ENCODE assay signal across 13 cellular contexts in genomic region chr1:18929686-18930085, GRCh38. TPM values are rescaled to one million over a fixed set of nuclear protein-coding genes. Genes with fewer than 3 reads are reported as not detected.
A peak's percentile ranks its signal among the peaks of the same experiment; 100 is the strongest.
DNase-seq lines count a peak whose midpoint lies in the region; ATAC-seq and TF ChIP-seq lines count a peak whose summit lies in the region.
"Had no signal": no experiment of that assay in that cellular context is flagged by ENCODE, and none has a peak within 500 bp of the region (broad histone marks: within the 10 kb centered on the region; RNA-seq: fewer than 3 reads in every experiment).

No MANE protein-coding gene starts in this region.

- no peak overlapping the region for H4K5ac ChIP-seq in IMR-90 (ENCODE audit: low read depth, low read length)

- TF ChIP-seq CTCF in IMR-90 (conservative IDR thresholded peaks at IDR 0.05; ENCODE audit: low read depth, low read length) (no peak), brain microvascular endothelial cell (IDR thresholded peaks at IDR 0.05; ENCODE audit: low read depth, low read length, missing control alignments) (no peak), chondrocyte (IDR thresholded peaks at IDR 0.05) (no peak), tibial artery (IDR thresholded peaks at IDR 0.05) (no peak)

- no peak for DNase-seq in activated CD8-positive, alpha-beta memory T cell treated with anti-CD3 and anti-CD28 coated beads, Interleukin-2, amount 10 ng/mL, durations not matched to agents 7 days and 5 days
- DNase-seq in activated CD8-positive, alpha-beta memory T cell treated with anti-CD3 and anti-CD28 coated beads, Interleukin-2, amount 50 U/mL, for 4 hours = no peak
- DNase-seq in IMR-90 (peak; percentile 83), brain microvascular endothelial cell (peak; percentile 63), myocyte (ENCODE audit: low read depth) (peak; percentile 98), chondrocyte (ENCODE audit: low spot score) (no peak), MV-4-11 (lab: John Stamatoyannopoulos, UW) (no peak), tibial artery (no peak)
- DNase-seq: activated CD8-positive, alpha-beta memory T cell treated with anti-CD3 and anti-CD28 coated beads for 24 hours; H7; stimulated activated CD4-positive, alpha-beta T cell treated with anti-CD3 and anti-CD28 coated beads, Interleukin-15, amount 100 ng/mL, for 24 hours; SW 1271 had no signal

- H3K36me3 ChIP-seq in IMR-90 (ENCODE audit: control insufficient read depth, insufficient read depth, low read length) (no peaks in the 10 kb centered on the region), brain microvascular endothelial cell (replicated peaks) (no peaks in the 10 kb centered on the region), tibial artery (no peaks in the 10 kb centered on the region)

- 80% methylated on average over 1 of the region's 7 CpGs; no CpG with 5 or more reads in 1 of the 2 experiments for WGBS in IMR-90 (ENCODE audit: extremely low coverage in 2 of 2, insufficient read length in 1 of 2), 2 experiments

- H2AK9ac ChIP-seq in IMR-90 (replicated peaks; ENCODE audit: low read depth, low read length, poor library complexity) = peak overlapping the region; percentile 74

- POLR2A ChIA-PET in IMR-90 (lab: Charles Lee; ENCODE audit: unreplicated experiment) = no interaction called here

- no peak overlapping the region for H4K8ac ChIP-seq in IMR-90 (ENCODE audit: low read depth in 2 of 2, low read length in 2 of 2)

- H3K4me1 ChIP-seq in IMR-90 (ENCODE audit: control insufficient read depth, insufficient read depth, low read length) (peaks cover 39% of the 10 kb centered on the region), tibial artery (peaks cover 8 to 67% (median 57%) of the 10 kb centered on the region in 4 donors)

- H3K18ac ChIP-seq in IMR-90 (ENCODE audit: low read depth, low read length) = no peak overlapping the region

- no peak for TF ChIP-seq RAD21 in IMR-90 (IDR thresholded peaks at IDR 0.05; ENCODE audit: low read length)

- H3K9me3 ChIP-seq in IMR-90 (ENCODE audit: control insufficient read depth, insufficient read depth, low read length) (no peaks in the 10 kb centered on the region), tibial artery (no peaks in the 10 kb centered on the region)

- no peak overlapping the region for H3K56ac ChIP-seq in IMR-90 (ENCODE audit: extremely low read depth, insufficient read depth, low read length)

- CTCF ChIA-PET in activated CD8-positive, alpha-beta memory T cell treated with anti-CD3 and anti-CD28 coated beads, Interleukin-2, amount 10 ng/mL, durations not matched to agents 7 days and 5 days (lab: Charles Lee) = interaction anchor here (1.1 to 1.5 kb wide), 4 partner anchors 17 to 24 kb away, joined by 3 to 10 read pairs (median 5); no protein-coding TSS in a partner anchor
- CTCF ChIA-PET in IMR-90 (lab: Yijun Ruan, JAX) = interaction anchor here (0.7 to 1.4 kb wide), 3 partner anchors 16 to 23 kb away, joined by 3 to 6 read pairs (median 3); no protein-coding TSS in a partner anchor

- in situ Hi-C loops in IMR-90 (cut with MboI; ENCODE audit: low sequenced_read_pairs) = no loop called here
- in situ Hi-C loops in brain microvascular endothelial cell (cut with HindIII; ENCODE audit: low pct_ligation_motif_present, low sequenced_read_pairs) = no loop called here

- peaks cover 30% of the 10 kb centered on the region; the same call in 1 of the 2 replicates for H4K20me1 ChIP-seq in IMR-90 (ENCODE audit: insufficient read depth, low read length)

- peak overlapping the region; percentile 69; the same call in 1 of the 2 replicates for H4K91ac ChIP-seq in IMR-90 (ENCODE audit: insufficient read depth, low read depth, low read length)

- no TSS peak for BruUV-seq in IMR-90 (replicated peaks; lab: Mats Ljungman, UMichigan)

- peaks cover 24 to 85% of the 10 kb centered on the region in 2 experiments; a peak in 3 of 4 replicates for H3K79me1 ChIP-seq in IMR-90 (ENCODE audit: low read depth in 1 of 2, low read length in 2 of 2)

- peaks cover 57% of the 10 kb centered on the region for H3K4me1 Mint-ChIP-seq in activated CD8-positive, alpha-beta memory T cell treated with anti-CD3 and anti-CD28 coated beads, Interleukin-2, amount 10 ng/mL, durations not matched to agents 7 days and 5 days
- peaks cover 55% of the 10 kb centered on the region for H3K4me1 Mint-ChIP-seq in chondrocyte (ENCODE audit: low read depth)

- peak overlapping the region; percentile 61 for H2AK5ac ChIP-seq in IMR-90 (ENCODE audit: low read depth, low read length)

- no peaks in the 10 kb centered on the region for H3K9me3 Mint-ChIP-seq in activated CD8-positive, alpha-beta memory T cell treated with anti-CD3 and anti-CD28 coated beads, Interleukin-2, amount 10 ng/mL, durations not matched to agents 7 days and 5 days (ENCODE audit: low read depth)
- H3K9me3 Mint-ChIP-seq in chondrocyte (ENCODE audit: low read depth) = no peaks in the 10 kb centered on the region

- H3K27ac Mint-ChIP-seq in activated CD8-positive, alpha-beta memory T cell treated with anti-CD3 and anti-CD28 coated beads, Interleukin-2, amount 10 ng/mL, durations not matched to agents 7 days and 5 days = peak overlapping the region; percentile 9
- H3K27ac Mint-ChIP-seq in chondrocyte (ENCODE audit: unreplicated experiment) = no peak overlapping the region

- no peaks in the 10 kb centered on the region for H3K27me3 Mint-ChIP-seq in activated CD8-positive, alpha-beta memory T cell treated with anti-CD3 and anti-CD28 coated beads, Interleukin-2, amount 10 ng/mL, durations not matched to agents 7 days and 5 days
- no peaks in the 10 kb centered on the region for H3K27me3 Mint-ChIP-seq in chondrocyte (ENCODE audit: low read depth)

- H3K4ac ChIP-seq in IMR-90 (ENCODE audit: low read depth, low read length) = peak overlapping the region; percentile 100

- H2BK5ac ChIP-seq in IMR-90 (ENCODE audit: low read depth, low read length, poor library complexity, severe bottlenecking) = peak overlapping the region; percentile 11

- ATAC-seq in activated CD8-positive, alpha-beta memory T cell treated with anti-CD3 and anti-CD28 coated beads, Interleukin-2, amount 10 ng/mL, durations not matched to agents 7 days and 5 days = no peak
- ATAC-seq in IMR-90 (ENCODE audit: low read depth) = 0 out of 2 replicates have a peak, but pooled peaks have one; percentile 1

- H3K23ac ChIP-seq in IMR-90 (ENCODE audit: low read depth, low read length) = no peak overlapping the region

- dilution Hi-C loops in IMR-90 (cut with HindIII; ENCODE audit: low sequenced_read_pairs, unreplicated experiment) = no loop called here

- no peak overlapping the region for H2BK20ac ChIP-seq in IMR-90 (ENCODE audit: low read depth, low read length)

- no peak overlapping the region for H3K4me2 ChIP-seq in IMR-90 (ENCODE audit: low read depth, low read length)

- H3K4me3 Mint-ChIP-seq in activated CD8-positive, alpha-beta memory T cell treated with anti-CD3 and anti-CD28 coated beads, Interleukin-2, amount 10 ng/mL, durations not matched to agents 7 days and 5 days = no peak overlapping the region
- H3K4me3 Mint-ChIP-seq in chondrocyte (ENCODE audit: unreplicated experiment) = no peak overlapping the region

- TF ChIP-seq POLR2A in IMR-90 (IDR thresholded peaks at IDR 0.05; ENCODE audit: low read depth, low read length) = no peak

- no peak overlapping the region for H3K27ac ChIP-seq in IMR-90 (ENCODE audit: insufficient read depth, low read length)
- H3K27ac ChIP-seq in brain microvascular endothelial cell = no peak overlapping the region
- H3K27ac ChIP-seq in tibial artery = no peak overlapping the region
- H3K27ac ChIP-seq: parathyroid adenoma had no signal

- no peak overlapping the region for H2AFZ ChIP-seq in IMR-90 (replicated peaks; ENCODE audit: low read length, poor library complexity)
- H2AFZ ChIP-seq: parathyroid adenoma had no signal

- H3K27me3 ChIP-seq in IMR-90 (ENCODE audit: control insufficient read depth, insufficient read depth, low read length) (no peaks in the 10 kb centered on the region), brain microvascular endothelial cell (replicated peaks) (no peaks in the 10 kb centered on the region), tibial artery (no peaks in the 10 kb centered on the region)

- H3K14ac ChIP-seq in IMR-90 (replicated peaks; ENCODE audit: low read depth, low read length) = peak overlapping the region; percentile 53; the same call in 1 of the 2 replicates

- peaks cover 36% of the 10 kb centered on the region for H3K9me1 ChIP-seq in IMR-90 (ENCODE audit: insufficient read depth, low read length)

- H2BK120ac ChIP-seq in IMR-90 (ENCODE audit: low read depth, low read length) = peak overlapping the region; percentile 98; the same call in 1 of the 2 replicates

- peaks cover 2% of the 10 kb centered on the region for H3K36me3 Mint-ChIP-seq in activated CD8-positive, alpha-beta memory T cell treated with anti-CD3 and anti-CD28 coated beads, Interleukin-2, amount 10 ng/mL, durations not matched to agents 7 days and 5 days
- H3K36me3 Mint-ChIP-seq in chondrocyte (ENCODE audit: low read depth) = peaks cover 1% of the 10 kb centered on the region

- no peak overlapping the region for H3K9ac ChIP-seq in IMR-90 (ENCODE audit: low read depth, low read length)
- H3K9ac ChIP-seq: parathyroid adenoma had no signal

- intact Hi-C loops in IMR-90 (cut with micrococcal nuclease) (no loop called here), tibial artery (cut with DNase I; ENCODE audit: low total_unique reads) (no loop called here)

- peak overlapping the region; percentile 66; the same call in 1 of the 3 replicates for H2BK15ac ChIP-seq in IMR-90 (ENCODE audit: low read depth, low read length)

- H3K4me3 ChIP-seq in IMR-90 (ENCODE audit: insufficient read depth, low read depth, low read length) = no peak overlapping the region
- no peak overlapping the region for H3K4me3 ChIP-seq in brain microvascular endothelial cell (ENCODE audit: low read depth, low read length)
- H3K4me3 ChIP-seq in tibial artery = no peak overlapping the region

TF ChIP-seq in IMR-90, 13 proteins besides CTCF, POLR2A, EP300 and RAD21 (continues in another document):
- TF ChIP-seq CHD1 (IDR thresholded peaks at IDR 0.05; ENCODE audit: low read depth, low read length) = no peak

RNA-seq across cellular contexts. Expression of gene IFFO2, which starts 26.8 kb away (rescaled TPM):
- total RNA-seq in activated CD8-positive, alpha-beta memory T cell treated with anti-CD3 and anti-CD28 coated beads, Interleukin-2, amount 10 ng/mL, durations not matched to agents 7 days and 5 days = 10 to 100 TPM; 12.5 to 13.7 TPM
- total RNA-seq in IMR-90 (2012; rRNA removed) (13.6 and 14.5 TPM in 2 replicates), myocyte (12.4 and 16.2 TPM in 2 replicates), chondrocyte (13.9 to 18.9 TPM (median 18.8 TPM) in 3 replicates)
- 18.1 and 18.2 TPM in 2 replicates for polyA plus RNA-seq in IMR-90 (2012; rRNA removed)
- 14.9 and 25.2 TPM in 2 replicates for polyA plus RNA-seq in IMR-90 (2012; cell fraction: cytosol; rRNA removed)
- 20.2 and 32.8 TPM in 2 replicates for polyA plus RNA-seq in IMR-90 (2012; cell fraction: nucleus; rRNA removed; ENCODE audit: low replicate concordance)
- 41.3 TPM for polyA plus RNA-seq in myocyte (2012)

RNA-seq across cellular contexts. Expression of gene ALDH4A1, which starts 27.3 kb away (rescaled TPM):
- 1 to 10 TPM; 4.5 to 5.8 TPM for total RNA-seq in activated CD8-positive, alpha-beta memory T cell treated with anti-CD3 and anti-CD28 coated beads, Interleukin-2, amount 10 ng/mL, durations not matched to agents 7 days and 5 days
- total RNA-seq in IMR-90 (2012; rRNA removed) (8.6 TPM in 2 replicates), myocyte (25.9 and 37.0 TPM in 2 replicates), chondrocyte (9.3 to 15.0 TPM (median 14.2 TPM) in 3 replicates)
- polyA plus RNA-seq in IMR-90 (2012; rRNA removed) = 21.1 and 23.0 TPM in 2 replicates
- polyA plus RNA-seq in IMR-90 (2012; cell fraction: cytosol; rRNA removed) = 12.1 and 21.4 TPM in 2 replicates
- 16.8 and 36.6 TPM in 2 replicates for polyA plus RNA-seq in IMR-90 (2012; cell fraction: nucleus; rRNA removed; ENCODE audit: low replicate concordance)
- 17.1 TPM for polyA plus RNA-seq in myocyte (2012)

Comparison
In these comparisons a context has a peak if more than half of its experiments do, and no peak if none do; other contexts are left out.
1. DNase-seq: peak in IMR-90 (single experiment), brain microvascular endothelial cell (single experiment) and myocyte (single experiment); none in activated CD8-positive, alpha-beta memory T cell treated with anti-CD3 and anti-CD28 coated beads, Interleukin-2, amount 10 ng/mL, durations not matched to agents 7 days and 5 days (single experiment), activated CD8-positive, alpha-beta memory T cell treated with anti-CD3 and anti-CD28 coated beads, Interleukin-2, amount 50 U/mL, for 4 hours (single experiment), chondrocyte (single experiment), MV-4-11 (single experiment) and tibial artery (0 of 2).